Comparison of ENCODE assay signal across 9 cellular contexts in the genomic region with DNA sequence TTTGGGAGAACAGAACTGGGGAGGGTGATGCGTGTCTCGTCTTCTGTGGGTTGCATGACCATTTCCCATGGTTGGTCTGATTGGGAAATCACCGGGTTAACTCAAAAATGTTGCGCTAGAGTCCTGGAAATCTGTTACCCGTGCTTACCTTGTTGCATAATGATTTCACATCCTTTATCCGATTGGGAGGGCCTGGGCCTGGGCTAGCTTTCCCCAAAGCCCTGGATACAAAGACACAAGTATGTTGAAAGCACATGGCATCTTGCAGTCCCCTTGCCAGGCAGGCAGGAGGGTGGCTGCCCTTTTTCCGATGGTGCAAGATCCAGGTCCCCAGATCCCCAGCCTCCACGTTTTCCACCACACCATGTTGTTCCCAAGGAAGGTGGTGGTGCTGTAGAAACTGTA. TPM values are rescaled to one million over a fixed set of nuclear protein-coding genes. Genes with fewer than 3 reads are reported as not detected.
DNase-seq lines count a peak whose midpoint lies in the region; ATAC-seq, FAIRE-seq and TF ChIP-seq lines count a peak whose summit lies in the region.
"Had no signal": no experiment of that assay in that cellular context is flagged by ENCODE, and none has a peak within 500 bp of the region (broad histone marks: within the 10 kb centered on the region; RNA-seq: fewer than 3 reads in every experiment).

No MANE protein-coding gene starts in this region.

- peaks cover 81% of the 10 kb centered on the region for H3K4me1 Mint-ChIP-seq in dendritic cell treated with granulocyte-macrophage colony-stimulating factor and Interleukin-4, amounts not matched to agents 40 ng/mL and 50 ng/mL, for 4 days (ENCODE audit: low read depth)

- peak overlapping the region; percentile 36; the same call in 1 of the 2 replicates for H2AFZ ChIP-seq in DND-41 (ENCODE audit: low read depth, low read length)

- H4K20me1 ChIP-seq in DND-41 (ENCODE audit: insufficient read depth, low read length): no peaks in the 10 kb centered on the region

- H3K4me3 Mint-ChIP-seq in dendritic cell treated with granulocyte-macrophage colony-stimulating factor and Interleukin-4, amounts not matched to agents 40 ng/mL and 50 ng/mL, for 4 days: peak overlapping the region; percentile 81

- H3K36me3 Mint-ChIP-seq in dendritic cell treated with granulocyte-macrophage colony-stimulating factor and Interleukin-4, amounts not matched to agents 40 ng/mL and 50 ng/mL, for 4 days (ENCODE audit: low read depth): peaks cover 47% of the 10 kb centered on the region

- peak overlapping the region; percentile 28 for H3K9ac ChIP-seq in DND-41 (ENCODE audit: low read depth, low read length)

- peaks cover 19% of the 10 kb centered on the region for H3K27me3 Mint-ChIP-seq in dendritic cell treated with granulocyte-macrophage colony-stimulating factor and Interleukin-4, amounts not matched to agents 40 ng/mL and 50 ng/mL, for 4 days

- no peaks in the 10 kb centered on the region for H3K79me2 ChIP-seq in DND-41 (ENCODE audit: insufficient read depth, low read length)

- no peaks in the 10 kb centered on the region for H3K27me3 ChIP-seq in DND-41 (ENCODE audit: insufficient read depth, low read length, poor library complexity)

- peak overlapping the region; percentile 93 for H3K27ac Mint-ChIP-seq in dendritic cell treated with granulocyte-macrophage colony-stimulating factor and Interleukin-4, amounts not matched to agents 40 ng/mL and 50 ng/mL, for 4 days

- peaks cover 45% of the 10 kb centered on the region for H3K4me1 ChIP-seq in DND-41 (ENCODE audit: insufficient read depth, low read length)

- H3K9me3 Mint-ChIP-seq in dendritic cell treated with granulocyte-macrophage colony-stimulating factor and Interleukin-4, amounts not matched to agents 40 ng/mL and 50 ng/mL, for 4 days: no peaks in the 10 kb centered on the region

- no peaks in the 10 kb centered on the region for H3K9me3 ChIP-seq in DND-41 (ENCODE audit: insufficient read depth, low read length, severe bottlenecking)

- intact Hi-C loops in dendritic cell treated with granulocyte-macrophage colony-stimulating factor and Interleukin-4, amounts not matched to agents 40 ng/mL and 50 ng/mL, for 4 days (cut with micrococcal nuclease): no loop called here

- peak overlapping the region; percentile 77 for H3K27ac ChIP-seq in DND-41 (ENCODE audit: low read length)

- DNase-seq in DND-41 (no peak), MV-4-11 (lab: John Stamatoyannopoulos, UW) (peak; percentile 98), occipital lobe (lab: John Stamatoyannopoulos, UW) (peak; percentile 13), amniotic stem cell (lab: John Stamatoyannopoulos, UW) (no peak), H54 (ENCODE audit: insufficient read length, low spot score) (no peak)
- DNase-seq: hippocampal formation had no signal

- H3K4me2 ChIP-seq in DND-41 (ENCODE audit: insufficient read depth, low read length): peak overlapping the region; percentile 48; the same call in 1 of the 2 replicates

- H3K4me3 ChIP-seq in DND-41 (ENCODE audit: low read depth in 1 of 2, low read length in 2 of 2): no peak overlapping the region

- FAIRE-seq in H54 (lab: Jason Lieb, UNC): no peak

- no peak for TF ChIP-seq CTCF in DND-41 (IDR thresholded peaks at IDR 0.05; ENCODE audit: borderline replicate concordance, extremely low read depth, low read length, poor library complexity, severe bottlenecking)

- no peaks in the 10 kb centered on the region for H3K36me3 ChIP-seq in DND-41 (ENCODE audit: insufficient read depth, low read length)

- no peak for TF ChIP-seq POLR2A in H54 (IDR thresholded peaks at IDR 0.05; ENCODE audit: low read depth, low read length)

- ATAC-seq in DND-41 (ENCODE audit: insufficient read depth, low read depth) (no peak), HG02588 (IDR thresholded peaks at IDR 0.05; ENCODE audit: unreplicated experiment) (no peak), GM21717 (IDR thresholded peaks at IDR 0.05; ENCODE audit: unreplicated experiment) (no peak)

RNA-seq across cellular contexts. Expression of gene TRPM2, which starts 0.6 kb away (rescaled TPM):
- total RNA-seq in occipital lobe: 1.2 TPM

RNA-seq across cellular contexts. Expression of gene CFAP410, which starts 14.8 kb away (rescaled TPM):
- total RNA-seq in occipital lobe: 5.0 TPM

RNA-seq across cellular contexts. Expression of gene PFKL, which starts 54.1 kb away (rescaled TPM):
- total RNA-seq in occipital lobe: 107 TPM

Comparison
In these comparisons a context has a peak if more than half of its experiments do, and no peak if none do; other contexts are left out.
1. DNase-seq: peak in MV-4-11 (single experiment) and occipital lobe (single experiment); none in DND-41 (single experiment), amniotic stem cell (single experiment) and H54 (single experiment).